8 cellular contexts compared by ENCODE assay signal in genomic region chr19:52735734-52736133, GRCh38.
DNase-seq lines count a peak whose midpoint lies in the region; ATAC-seq and TF ChIP-seq lines count a peak whose summit lies in the region.

No MANE protein-coding gene starts in this region.

- ATAC-seq in HG02798 (IDR thresholded peaks at IDR 0.05; ENCODE audit: poor library complexity, unreplicated experiment): no peak

- no peaks in the 10 kb centered on the region for H3K9me3 Mint-ChIP-seq in nephron

- peak overlapping the region; percentile 95 to 96 (median 95) for H3K4me3 Mint-ChIP-seq in nephron

- no peaks in the 10 kb centered on the region for H3K4me1 ChIP-seq in ES-I3 (ENCODE audit: insufficient read depth, low read length)

- H3K9ac ChIP-seq in ES-I3 (ENCODE audit: low read depth, low read length): peak overlapping the region; percentile 98; the same call in 1 of the 2 replicates

- DNase-seq in T1000 (lab: John Stamatoyannopoulos, UW) (peak; percentile 51), fibroblast of peridontal ligament (ENCODE audit: extremely low read depth) (peak; percentile 12), GM13976 (ENCODE audit: low spot score) (no peak), NCI-H510A (lab: John Stamatoyannopoulos, UW) (no peak)
- no peak for DNase-seq in stimulated activated naive CD4-positive, alpha-beta T cell treated with Interleukin-2 at 50 U/mL for 16 hours (lab: John Stamatoyannopoulos, UW)

- in situ Hi-C loops in GM13976 (cut with MboI; ENCODE audit: low sequenced_read_pairs, unreplicated experiment): no loop called here

- H3K4me1 Mint-ChIP-seq in nephron: peaks cover 41% of the 10 kb centered on the region

- peak overlapping the region; percentile 99 to 100 (median 99) for H3K27ac Mint-ChIP-seq in nephron

- no peaks in the 10 kb centered on the region; the same call in 1 of the 2 replicates for H3K9me3 ChIP-seq in ES-I3 (ENCODE audit: control insufficient read depth, insufficient read depth, low read length)

- H3K36me3 Mint-ChIP-seq in nephron (ENCODE audit: low read depth): peaks cover 5% of the 10 kb centered on the region

- no peaks in the 10 kb centered on the region for H3K36me3 ChIP-seq in ES-I3 (ENCODE audit: insufficient read depth, low read length)

- TF ChIP-seq CTCF in nephron (IDR thresholded peaks at IDR 0.05; ENCODE audit: unreplicated experiment in 3 of 3): no peak
- no peak for TF ChIP-seq CTCF in GM13976 (IDR thresholded peaks at IDR 0.05; ENCODE audit: borderline replicate concordance, control extremely low read depth, extremely low read depth, insufficient read depth, missing control alignments)

- H3K27me3 Mint-ChIP-seq in nephron (ENCODE audit: low read depth): no peaks in the 10 kb centered on the region

Comparison
In these comparisons a context has a peak if more than half of its experiments do, and no peak if none do; other contexts are left out.
1. DNase-seq: peak in T1000 (single experiment) and fibroblast of peridontal ligament (single experiment); none in GM13976 (single experiment), stimulated activated naive CD4-positive, alpha-beta T cell treated with Interleukin-2 at 50 U/mL for 16 hours (single experiment) and NCI-H510A (single experiment).